In genomic region chr12:53145383-53145782, GRCh38 we compare ENCODE assay signal across 1 cellular context.
TF ChIP-seq lines count a peak whose summit lies in the region.

No MANE protein-coding gene starts in this region.

TF ChIP-seq in HepG2, 621 proteins besides CTCF, POLR2A, EP300 and RAD21 (continues in another document):
- peak; percentile 93 for TF ChIP-seq ARID5B (CRISPR knock-in tag; IDR thresholded peaks at IDR 0.05)
- TF ChIP-seq, protein P1, sequence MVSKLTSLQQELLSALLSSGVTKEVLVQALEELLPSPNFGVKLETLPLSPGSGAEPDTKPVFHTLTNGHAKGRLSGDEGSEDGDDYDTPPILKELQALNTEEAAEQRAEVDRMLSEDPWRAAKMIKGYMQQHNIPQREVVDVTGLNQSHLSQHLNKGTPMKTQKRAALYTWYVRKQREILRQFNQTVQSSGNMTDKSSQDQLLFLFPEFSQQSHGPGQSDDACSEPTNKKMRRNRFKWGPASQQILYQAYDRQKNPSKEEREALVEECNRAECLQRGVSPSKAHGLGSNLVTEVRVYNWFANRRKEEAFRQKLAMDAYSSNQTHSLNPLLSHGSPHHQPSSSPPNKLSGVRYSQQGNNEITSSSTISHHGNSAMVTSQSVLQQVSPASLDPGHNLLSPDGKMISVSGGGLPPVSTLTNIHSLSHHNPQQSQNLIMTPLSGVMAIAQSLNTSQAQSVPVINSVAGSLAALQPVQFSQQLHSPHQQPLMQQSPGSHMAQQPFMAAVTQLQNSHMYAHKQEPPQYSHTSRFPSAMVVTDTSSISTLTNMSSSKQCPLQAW (CRISPR knock-in tag; IDR thresholded peaks at IDR 0.05): no peak
- TF ChIP-seq NFATC3 (CRISPR knock-in tag; IDR thresholded peaks at IDR 0.05): no peak
- TF ChIP-seq, protein P2, sequence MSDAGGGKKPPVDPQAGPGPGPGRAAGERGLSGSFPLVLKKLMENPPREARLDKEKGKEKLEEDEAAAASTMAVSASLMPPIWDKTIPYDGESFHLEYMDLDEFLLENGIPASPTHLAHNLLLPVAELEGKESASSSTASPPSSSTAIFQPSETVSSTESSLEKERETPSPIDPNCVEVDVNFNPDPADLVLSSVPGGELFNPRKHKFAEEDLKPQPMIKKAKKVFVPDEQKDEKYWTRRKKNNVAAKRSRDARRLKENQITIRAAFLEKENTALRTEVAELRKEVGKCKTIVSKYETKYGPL (CRISPR knock-in tag; IDR thresholded peaks at IDR 0.05): peak; percentile 95; the same call in 1 of the 2 replicates
- peak; percentile 99 for TF ChIP-seq ESRRA (CRISPR knock-in tag; IDR thresholded peaks at IDR 0.05; ENCODE audit: low read depth)
- no peak for TF ChIP-seq SIX1 (CRISPR knock-in tag; IDR thresholded peaks at IDR 0.05; ENCODE audit: borderline replicate concordance)
- no peak for TF ChIP-seq ARID2 (CRISPR knock-in tag; IDR thresholded peaks at IDR 0.05; ENCODE audit: borderline replicate concordance)
- TF ChIP-seq, protein P3, sequence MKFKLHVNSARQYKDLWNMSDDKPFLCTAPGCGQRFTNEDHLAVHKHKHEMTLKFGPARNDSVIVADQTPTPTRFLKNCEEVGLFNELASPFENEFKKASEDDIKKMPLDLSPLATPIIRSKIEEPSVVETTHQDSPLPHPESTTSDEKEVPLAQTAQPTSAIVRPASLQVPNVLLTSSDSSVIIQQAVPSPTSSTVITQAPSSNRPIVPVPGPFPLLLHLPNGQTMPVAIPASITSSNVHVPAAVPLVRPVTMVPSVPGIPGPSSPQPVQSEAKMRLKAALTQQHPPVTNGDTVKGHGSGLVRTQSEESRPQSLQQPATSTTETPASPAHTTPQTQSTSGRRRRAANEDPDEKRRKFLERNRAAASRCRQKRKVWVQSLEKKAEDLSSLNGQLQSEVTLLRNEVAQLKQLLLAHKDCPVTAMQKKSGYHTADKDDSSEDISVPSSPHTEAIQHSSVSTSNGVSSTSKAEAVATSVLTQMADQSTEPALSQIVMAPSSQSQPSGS (CRISPR knock-in tag; IDR thresholded peaks at IDR 0.05): peak; percentile 56; the same call in 1 of the 2 replicates
- 0 out of 2 replicates have a peak, but pooled peaks have one; percentile 9 for TF ChIP-seq SMC3 (IDR thresholded peaks at IDR 0.05; ENCODE audit: low read length)
- TF ChIP-seq ZNF276 (CRISPR knock-in tag; IDR thresholded peaks at IDR 0.05; ENCODE audit: low read depth): no peak
- 0 out of 2 replicates have a peak, but pooled peaks have one; percentile 27 for TF ChIP-seq ATF1 (CRISPR knock-in tag; IDR thresholded peaks at IDR 0.05)
- TF ChIP-seq RARA (CRISPR knock-in tag; IDR thresholded peaks at IDR 0.05): peak; percentile 98
- TF ChIP-seq FOXC1 (CRISPR knock-in tag; IDR thresholded peaks at IDR 0.05; ENCODE audit: borderline replicate concordance): no peak
- TF ChIP-seq FOSL2 (CRISPR knock-in tag; IDR thresholded peaks at IDR 0.05): peak; percentile 66
- TF ChIP-seq ARID3A (IDR thresholded peaks at IDR 0.05; ENCODE audit: low read depth, low read length): peak; percentile 74
- TF ChIP-seq POGZ (CRISPR knock-in tag; IDR thresholded peaks at IDR 0.05): peak; percentile 74
- peak; percentile 33; the same call in 1 of the 2 replicates for TF ChIP-seq ZNF331 (CRISPR knock-in tag; IDR thresholded peaks at IDR 0.05)
- TF ChIP-seq TFDP1 (CRISPR knock-in tag; IDR thresholded peaks at IDR 0.05; ENCODE audit: borderline replicate concordance): no peak
- TF ChIP-seq, protein P4, sequence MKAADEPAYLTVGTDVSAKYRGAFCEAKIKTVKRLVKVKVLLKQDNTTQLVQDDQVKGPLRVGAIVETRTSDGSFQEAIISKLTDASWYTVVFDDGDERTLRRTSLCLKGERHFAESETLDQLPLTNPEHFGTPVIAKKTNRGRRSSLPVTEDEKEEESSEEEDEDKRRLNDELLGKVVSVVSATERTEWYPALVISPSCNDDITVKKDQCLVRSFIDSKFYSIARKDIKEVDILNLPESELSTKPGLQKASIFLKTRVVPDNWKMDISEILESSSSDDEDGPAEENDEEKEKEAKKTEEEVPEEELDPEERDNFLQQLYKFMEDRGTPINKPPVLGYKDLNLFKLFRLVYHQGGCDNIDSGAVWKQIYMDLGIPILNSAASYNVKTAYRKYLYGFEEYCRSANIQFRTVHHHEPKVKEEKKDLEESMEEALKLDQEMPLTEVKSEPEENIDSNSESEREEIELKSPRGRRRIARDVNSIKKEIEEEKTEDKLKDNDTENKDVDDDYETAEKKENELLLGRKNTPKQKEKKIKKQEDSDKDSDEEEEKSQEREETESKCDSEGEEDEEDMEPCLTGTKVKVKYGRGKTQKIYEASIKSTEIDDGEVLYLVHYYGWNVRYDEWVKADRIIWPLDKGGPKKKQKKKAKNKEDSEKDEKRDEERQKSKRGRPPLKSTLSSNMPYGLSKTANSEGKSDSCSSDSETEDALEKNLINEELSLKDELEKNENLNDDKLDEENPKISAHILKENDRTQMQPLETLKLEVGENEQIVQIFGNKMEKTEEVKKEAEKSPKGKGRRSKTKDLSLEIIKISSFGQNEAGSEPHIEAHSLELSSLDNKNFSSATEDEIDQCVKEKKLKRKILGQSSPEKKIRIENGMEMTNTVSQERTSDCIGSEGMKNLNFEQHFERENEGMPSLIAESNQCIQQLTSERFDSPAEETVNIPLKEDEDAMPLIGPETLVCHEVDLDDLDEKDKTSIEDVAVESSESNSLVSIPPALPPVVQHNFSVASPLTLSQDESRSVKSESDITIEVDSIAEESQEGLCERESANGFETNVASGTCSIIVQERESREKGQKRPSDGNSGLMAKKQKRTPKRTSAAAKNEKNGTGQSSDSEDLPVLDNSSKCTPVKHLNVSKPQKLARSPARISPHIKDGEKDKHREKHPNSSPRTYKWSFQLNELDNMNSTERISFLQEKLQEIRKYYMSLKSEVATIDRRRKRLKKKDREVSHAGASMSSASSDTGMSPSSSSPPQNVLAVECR (CRISPR knock-in tag; IDR thresholded peaks at IDR 0.05; ENCODE audit: borderline replicate concordance): peak; percentile 33; the same call in 1 of the 2 replicates
- TF ChIP-seq ZNF280D (CRISPR knock-in tag; IDR thresholded peaks at IDR 0.05): peak; percentile 65; the same call in 1 of the 2 replicates
- no peak for TF ChIP-seq ZNF17 (CRISPR knock-in tag; IDR thresholded peaks at IDR 0.05)
- peak; percentile 49; the same call in 1 of the 2 replicates for TF ChIP-seq ZNF614 (CRISPR knock-in tag; IDR thresholded peaks at IDR 0.05; ENCODE audit: borderline replicate concordance)
- TF ChIP-seq ZNF546 (CRISPR knock-in tag; conservative IDR thresholded peaks at IDR 0.05): no peak
- 0 out of 2 replicates have a peak, but pooled peaks have one; percentile 56 for TF ChIP-seq ZNF317 (CRISPR knock-in tag; IDR thresholded peaks at IDR 0.05)
- no peak for TF ChIP-seq EHMT2 (IDR thresholded peaks at IDR 0.05; ENCODE audit: borderline replicate concordance, low read depth, low read length)
- TF ChIP-seq MBD4 (IDR thresholded peaks at IDR 0.05; ENCODE audit: borderline replicate concordance, low read length): no peak
- TF ChIP-seq BORCS8-MEF2B (CRISPR knock-in tag; IDR thresholded peaks at IDR 0.05): no peak
- peak; percentile 85 to 87 for TF ChIP-seq NR2F1 (CRISPR knock-in tag; IDR thresholded peaks at IDR 0.05)
- no peak for TF ChIP-seq GATA4 (IDR thresholded peaks at IDR 0.05; ENCODE audit: borderline replicate concordance, low read depth)
- peak; percentile 43; the same call in 1 of the 2 replicates for TF ChIP-seq KDM1A (CRISPR knock-in tag; IDR thresholded peaks at IDR 0.05)
- TF ChIP-seq ZSCAN25 (CRISPR knock-in tag; IDR thresholded peaks at IDR 0.05): no peak
- no peak for TF ChIP-seq ZNF326 (CRISPR knock-in tag; IDR thresholded peaks at IDR 0.05; ENCODE audit: borderline replicate concordance)
- no peak for TF ChIP-seq KAT8 (CRISPR knock-in tag; IDR thresholded peaks at IDR 0.05)
- peak; percentile 86 for TF ChIP-seq SKIL (CRISPR knock-in tag; IDR thresholded peaks at IDR 0.05; ENCODE audit: borderline replicate concordance)
- peak; percentile 76 for TF ChIP-seq TEAD3 (CRISPR knock-in tag; optimal IDR thresholded peaks at IDR 0.05; ENCODE audit: borderline replicate concordance)
